In genomic region chr18:50183556-50183955, GRCh38 we compare ENCODE assay signal across 18 cellular contexts. TPM values are rescaled to one million over a fixed set of nuclear protein-coding genes. Genes with fewer than 3 reads are reported as not detected.
DNase-seq lines count a peak whose midpoint lies in the region; ATAC-seq, FAIRE-seq and TF ChIP-seq lines count a peak whose summit lies in the region.
"Had no signal": no experiment of that assay in that cellular context is flagged by ENCODE, and none has a peak within 500 bp of the region (broad histone marks: within the 10 kb centered on the region; RNA-seq: fewer than 3 reads in every experiment).

No MANE protein-coding gene starts in this region.

- TF ChIP-seq CTCF in GM12865 (IDR thresholded peaks at IDR 0.05; ENCODE audit: insufficient read depth, low read depth, low read length, missing control alignments) (no peak), astrocyte of the cerebellum (IDR thresholded peaks at IDR 0.05; ENCODE audit: low read depth, low read length, missing control alignments) (no peak), kidney epithelial cell (IDR thresholded peaks at IDR 0.05; ENCODE audit: insufficient read depth, low read length, poor library complexity, severe bottlenecking) (no peak), kidney (IDR thresholded peaks at IDR 0.05; ENCODE audit: borderline replicate concordance, extremely low read depth, insufficient read depth) (no peak), coronary artery (IDR thresholded peaks at IDR 0.05) (no peak)

- H4K20me1 ChIP-seq in Karpas-422 (ENCODE audit: insufficient read depth, low read depth, low read length): no peaks in the 10 kb centered on the region

- peak; percentile 18 for DNase-seq in GM12865 (ENCODE audit: low read depth)
- DNase-seq in Karpas-422: peak; percentile 44
- peak; percentile 43 for DNase-seq in astrocyte of the cerebellum (ENCODE audit: low read depth)
- peak; percentile 82 for DNase-seq in kidney epithelial cell (ENCODE audit: low read depth)
- no peak for DNase-seq in kidney
- DNase-seq in effector memory CD4-positive, alpha-beta T cell: no peak
- DNase-seq in coronary artery (ENCODE audit: low spot score): no peak
- DNase-seq: activated T-cell treated with anti-CD3 and anti-CD28 coated beads, Interleukin-2, amount 50 U/mL, for 72 hours; CD8-positive, alpha-beta memory T cell; hippocampal formation; NCI-H1105; occipital lobe; testis had no signal

- H3K9ac ChIP-seq in Karpas-422 (ENCODE audit: low read length): no peak overlapping the region
- H3K9ac ChIP-seq in kidney (ENCODE audit: low read length in 2 of 2): no peak overlapping the region

- H3K27ac ChIP-seq in Karpas-422 (ENCODE audit: low read length) (no peak overlapping the region), kidney (ENCODE audit: low read depth in 2 of 2, low read length in 2 of 2) (no peak overlapping the region), coronary artery (no peak overlapping the region)
- no peak overlapping the region for H3K27ac ChIP-seq in effector memory CD4-positive, alpha-beta T cell (ENCODE audit: insufficient read depth, low read length, poor library complexity, severe bottlenecking)
- H3K27ac ChIP-seq: SK-N-MC, testis had no signal

- no peaks in the 10 kb centered on the region for H3K79me2 ChIP-seq in Karpas-422 (ENCODE audit: low read length)

- no peak overlapping the region for H3K4me3 ChIP-seq in GM12865 (ENCODE audit: low read depth, low read length)
- H3K4me3 ChIP-seq in Karpas-422 (ENCODE audit: low read length): no peak overlapping the region
- H3K4me3 ChIP-seq in astrocyte of the cerebellum (ENCODE audit: low read depth, low read length): no peak overlapping the region
- no peak overlapping the region for H3K4me3 ChIP-seq in kidney epithelial cell (ENCODE audit: low read depth, low read length)
- H3K4me3 ChIP-seq in kidney (ENCODE audit: low read length in 2 of 2): no peak overlapping the region
- H3K4me3 ChIP-seq in effector memory CD4-positive, alpha-beta T cell (ENCODE audit: insufficient read depth, low read depth, low read length, poor library complexity, severe bottlenecking): no peak overlapping the region
- no peak overlapping the region for H3K4me3 ChIP-seq in coronary artery
- H3K4me3 ChIP-seq: SK-N-MC, smooth muscle cell, testis had no signal

- no peaks in the 10 kb centered on the region for H3K9me2 ChIP-seq in Karpas-422 (replicated peaks; ENCODE audit: insufficient read depth, low read length)

- FAIRE-seq in kidney (lab: Jason Lieb, UNC): no peak
- FAIRE-seq: endometrium had no signal

- in situ Hi-C loops in astrocyte of the cerebellum (cut with HindIII; ENCODE audit: low sequenced_read_pairs): no loop called here

- H3K9me3 ChIP-seq in Karpas-422 (ENCODE audit: low read length) (no peaks in the 10 kb centered on the region), kidney (ENCODE audit: control insufficient read depth in 1 of 2, low read length in 2 of 2) (no peaks in the 10 kb centered on the region)
- H3K9me3 ChIP-seq in effector memory CD4-positive, alpha-beta T cell (ENCODE audit: control insufficient read depth, low read length): no peaks in the 10 kb centered on the region
- H3K9me3 ChIP-seq: testis had no signal

- H2AFZ ChIP-seq in Karpas-422 (ENCODE audit: low read length): no peak overlapping the region

- intact Hi-C loops in kidney (cut with DNase I): no loop called here

- no peak for ATAC-seq in HG03280 (IDR thresholded peaks at IDR 0.05; ENCODE audit: unreplicated experiment)
- ATAC-seq: activated CD4-positive, CD25-positive, alpha-beta regulatory T cell treated with anti-CD3 and anti-CD28 coated beads, Interleukin-2, amount 50 U/mL, for 24 hours; activated T-cell treated with anti-CD3 and anti-CD28 coated beads, Interleukin-2, amount 50 U/mL, for 72 hours had no signal

- H3K27me3 ChIP-seq in Karpas-422 (ENCODE audit: low read length) (no peaks in the 10 kb centered on the region), kidney epithelial cell (ENCODE audit: control insufficient read depth, insufficient read depth, low read length) (no peaks in the 10 kb centered on the region)
- no peaks in the 10 kb centered on the region for H3K27me3 ChIP-seq in effector memory CD4-positive, alpha-beta T cell (replicated peaks; ENCODE audit: control insufficient read depth, insufficient read depth, low read length, poor library complexity, severe bottlenecking)
- H3K27me3 ChIP-seq: testis had no signal

- H3K4me1 ChIP-seq in Karpas-422 (ENCODE audit: low read length) (no peaks in the 10 kb centered on the region), kidney (ENCODE audit: control insufficient read depth in 1 of 2, insufficient read depth in 1 of 2, low read depth in 1 of 2, low read length in 2 of 2) (no peaks in the 10 kb centered on the region)
- H3K4me1 ChIP-seq in effector memory CD4-positive, alpha-beta T cell (ENCODE audit: control insufficient read depth, insufficient read depth, low read length, poor library complexity, severe bottlenecking): no peaks in the 10 kb centered on the region
- H3K4me1 ChIP-seq: testis had no signal

- no peak overlapping the region for H3K4me2 ChIP-seq in Karpas-422 (ENCODE audit: low read depth, low read length, poor library complexity, severe bottlenecking)
- H3K4me2 ChIP-seq: smooth muscle cell had no signal

- H3K36me3 ChIP-seq in Karpas-422 (ENCODE audit: insufficient read depth, low read length): no peaks in the 10 kb centered on the region
- H3K36me3 ChIP-seq in kidney epithelial cell (ENCODE audit: control insufficient read depth, insufficient read depth, low read length): no peaks in the 10 kb centered on the region
- H3K36me3 ChIP-seq in kidney (ENCODE audit: control insufficient read depth in 1 of 2, insufficient read depth in 2 of 2, low read length in 2 of 2): no peaks in the 10 kb centered on the region
- H3K36me3 ChIP-seq in effector memory CD4-positive, alpha-beta T cell (ENCODE audit: control insufficient read depth, insufficient read depth, low read length): no peaks in the 10 kb centered on the region

RNA-seq across cellular contexts. Expression of gene MYO5B, which starts 11.4 kb away (rescaled TPM):
- total RNA-seq in Karpas-422 (2014; rRNA removed; shearing (Covaris generic); ENCODE audit: low replicate concordance): 0.97 TPM in 1 of 2 replicates, not detected in the other
- 114 and 118 TPM in 2 replicates for total RNA-seq in kidney epithelial cell
- 43.8 TPM for total RNA-seq in kidney
- polyA plus RNA-seq in kidney (ENCODE audit: insufficient read depth, low read depth, low replicate concordance): 17.8 TPM
- polyA plus RNA-seq: CD8-positive, alpha-beta memory T cell had no signal

Comparison
In these comparisons a context has a peak if more than half of its experiments do, and no peak if none do; other contexts are left out.
1. DNase-seq: peak in GM12865 (single experiment), Karpas-422 (single experiment), astrocyte of the cerebellum (single experiment) and kidney epithelial cell (single experiment); none in kidney (single experiment), effector memory CD4-positive, alpha-beta T cell (0 of 3) and coronary artery (single experiment).
2. RNA of gene MYO5B, which starts 11.4 kb away (total RNA-seq): 114 to 118 TPM in kidney epithelial cell and 43.8 TPM in kidney (single experiment); 0.97 TPM in Karpas-422; every median in the first group is over 10 times any median in the second.